In the genomic region with DNA sequence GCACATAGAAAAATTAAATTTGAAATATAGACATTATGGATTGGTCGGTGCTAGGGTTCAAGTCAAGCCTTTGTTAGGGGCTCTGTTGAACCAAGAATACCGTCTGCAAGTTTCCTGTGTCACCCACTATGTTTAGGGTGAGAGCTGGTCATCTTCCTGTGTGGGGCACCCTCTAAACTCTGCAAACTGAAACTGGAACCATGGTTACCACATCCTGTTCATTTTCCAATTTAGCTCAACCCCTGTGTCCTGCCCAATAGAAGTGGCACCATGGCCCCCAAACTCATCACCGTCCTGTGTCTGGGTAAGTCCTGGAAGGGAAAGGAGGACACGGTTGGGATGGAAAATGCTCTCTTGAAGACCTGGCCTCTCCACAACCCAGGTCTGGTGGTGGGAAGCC, we compare ENCODE assay signal across 11 cellular contexts. TPM values are rescaled to one million over a fixed set of nuclear protein-coding genes. Genes with fewer than 3 reads are reported as not detected.
DNase-seq lines count a peak whose midpoint lies in the region; ATAC-seq and TF ChIP-seq lines count a peak whose summit lies in the region.
"Had no signal": no experiment of that assay in that cellular context is flagged by ENCODE, and none has a peak within 500 bp of the region (broad histone marks: within the 10 kb centered on the region; RNA-seq: fewer than 3 reads in every experiment).

No MANE protein-coding gene starts in this region.

- WGBS in heart right ventricle, 2 donors, result 70 to 75% methylated on average over 4 of the region's 4 CpGs

- H3K4me1 Mint-ChIP-seq in IgD-negative memory B cell (peaks cover 18 to 23% (median 19%) of the 10 kb centered on the region in 3 donors), naive B cell (peaks cover 10 to 30% (median 22%) of the 10 kb centered on the region in 3 donors)

- H3K27me3 Mint-ChIP-seq in IgD-negative memory B cell, result peaks cover 4% of the 10 kb centered on the region
- peaks cover 6 to 33% (median 8%) of the 10 kb centered on the region in 3 donors for H3K27me3 Mint-ChIP-seq in naive B cell
- H3K27me3 Mint-ChIP-seq: type B pancreatic cell had no signal

- H3K36me3 Mint-ChIP-seq in IgD-negative memory B cell (peaks cover 1% of the 10 kb centered on the region), naive B cell (no peaks in the 10 kb centered on the region)
- H3K36me3 Mint-ChIP-seq: type B pancreatic cell had no signal

- no peak overlapping the region for H3K4me3 ChIP-seq in heart right ventricle
- H3K4me3 ChIP-seq: gastrocnemius medialis had no signal

- intact Hi-C loops in left cardiac atrium (cut with DNase I) (no loop called here), heart right ventricle (cut with DNase I) (no loop called here)

- peak; percentile 66 for ATAC-seq in GM18520 (IDR thresholded peaks at IDR 0.05; ENCODE audit: unreplicated experiment)
- peak; percentile 47 to 51 for ATAC-seq in naive B cell (ENCODE audit: low read depth in 2 of 2)
- ATAC-seq in left cardiac atrium, result no peak
- ATAC-seq in left lobe of liver, result no peak
- no peak for ATAC-seq in heart right ventricle
- ATAC-seq: gastrocnemius medialis had no signal

- H3K36me3 ChIP-seq in heart right ventricle, result no peaks in the 10 kb centered on the region
- H3K36me3 ChIP-seq: gastrocnemius medialis had no signal

- TF ChIP-seq CTCF in GM20000 (IDR thresholded peaks at IDR 0.05; ENCODE audit: extremely low read depth, missing control alignments) (no peak), heart right ventricle (IDR thresholded peaks at IDR 0.05) (no peak)

- H3K9me3 Mint-ChIP-seq in IgD-negative memory B cell (peaks cover 0 to 4% (median 0%) of the 10 kb centered on the region in 3 donors), naive B cell (no peaks in the 10 kb centered on the region)

- H3K4me3 Mint-ChIP-seq in IgD-negative memory B cell (peak overlapping the region in 3 of 4 donors; percentile 66 to 86 (median 70)), naive B cell (peak overlapping the region in 7 of 8 donors; percentile 23 to 81 (median 46))
- H3K4me3 Mint-ChIP-seq: type B pancreatic cell had no signal

- H3K27ac Mint-ChIP-seq in IgD-negative memory B cell (no peak overlapping the region), naive B cell (no peak overlapping the region)
- H3K27ac Mint-ChIP-seq: type B pancreatic cell had no signal

- H3K9me3 ChIP-seq in heart right ventricle, result no peaks in the 10 kb centered on the region
- H3K9me3 ChIP-seq: gastrocnemius medialis had no signal

- H3K27me3 ChIP-seq in heart right ventricle, result peaks cover 0 to 53% (median 36%) of the 10 kb centered on the region in 7 donors
- H3K27me3 ChIP-seq: gastrocnemius medialis had no signal

- no peak overlapping the region for H3K27ac ChIP-seq in heart right ventricle
- H3K27ac ChIP-seq: gastrocnemius medialis had no signal

- H3K4me1 ChIP-seq in heart right ventricle, result peaks cover 0 to 4% (median 0%) of the 10 kb centered on the region in 9 donors
- H3K4me1 ChIP-seq: gastrocnemius medialis had no signal

- DNase-seq in GM20000 (ENCODE audit: low spot score) (peak; percentile 31), naive B cell (no peak), left cardiac atrium (no peak), D341Med (ENCODE audit: low spot score) (no peak), left lobe of liver (ENCODE audit: low spot score) (no peak), heart right ventricle (no peak)
- DNase-seq: gastrocnemius medialis, NCI-H1417 had no signal

RNA-seq across cellular contexts. Expression of gene LAIR2, which starts 29.9 kb away (rescaled TPM):
- polyA plus RNA-seq in IgD-negative memory B cell (0.99 TPM), naive B cell (ENCODE audit: low read depth in 6 of 6) (under 1 TPM in 3 of 6 donors, not detected in 3; 0.55 to 0.93 (median 0.66) TPM), heart right ventricle (not detected)
- total RNA-seq in left cardiac atrium (1 to 10 TPM in 1 of 2 donors, not detected in 1; 1.1 TPM), left lobe of liver (not detected), heart right ventricle (1 to 10 TPM in 1 of 10 donors, under 1 TPM in 1, not detected in 8; 0.76 to 2.5 TPM)
- total RNA-seq: gastrocnemius medialis had no signal

RNA-seq across cellular contexts. Expression of gene LILRA2, which starts 41.1 kb away (rescaled TPM):
- 0.73 TPM for polyA plus RNA-seq in IgD-negative memory B cell
- polyA plus RNA-seq in naive B cell (ENCODE audit: low read depth in 6 of 6), result 1 to 10 TPM; 1.4 to 9.2 (median 2.9) TPM
- total RNA-seq in left cardiac atrium, result 1 to 10 TPM; 2.1 to 5.8 TPM
- total RNA-seq in left lobe of liver, result 1.6 TPM
- total RNA-seq in heart right ventricle, result 1 to 10 TPM in 6 of 10 donors, under 1 TPM in 4; 0.31 to 3.3 (median 1.2) TPM
- polyA plus RNA-seq in heart right ventricle, result under 1 TPM; 0.22 to 0.87 TPM

RNA-seq across cellular contexts. Expression of gene CDC42EP5, which starts 59.4 kb away (rescaled TPM):
- polyA plus RNA-seq in IgD-negative memory B cell (not detected), naive B cell (ENCODE audit: low read depth in 6 of 6) (not detected), heart right ventricle (10 to 100 TPM; 11.2 to 21.9 TPM)
- total RNA-seq in left cardiac atrium (10 to 100 TPM; 13.0 to 25.0 TPM), left lobe of liver (2.4 TPM), heart right ventricle (10 to 100 TPM in 5 of 10 donors, 1 to 10 TPM in 5; 5.3 to 22.8 (median 9.7) TPM)

Comparison
In these comparisons a context has a peak if more than half of its experiments do, and no peak if none do; other contexts are left out.
1. ATAC-seq: peak in GM18520 (single experiment) and naive B cell (2 of 2); none in left cardiac atrium (0 of 2), left lobe of liver (single experiment) and heart right ventricle (0 of 8).